ENCODE assay signal across 8 cellular contexts in genomic region chr18:63848159-63848558, GRCh38. TPM values are rescaled to one million over a fixed set of nuclear protein-coding genes. Genes with fewer than 3 reads are reported as not detected.
DNase-seq lines count a peak whose midpoint lies in the region; ATAC-seq, FAIRE-seq and TF ChIP-seq lines count a peak whose summit lies in the region.

No MANE protein-coding gene starts in this region.

- H3K23ac ChIP-seq in H1 (ENCODE audit: insufficient read length), result no peak overlapping the region

- peak; percentile 75 to 79 for TF ChIP-seq RAD21 in H1 (IDR thresholded peaks at IDR 0.05 in 1 of 2, conservative IDR thresholded peaks at IDR 0.05 in 1 of 2; ENCODE audit: low read depth in 2 of 2, low read length in 2 of 2)

- no TSS peak for BruUV-seq in A673 (replicated peaks; lab: Mats Ljungman, UMichigan)

- H3K23me2 ChIP-seq in H1 (ENCODE audit: low read depth, low read length), result no peaks in the 10 kb centered on the region

- H3K79me1 ChIP-seq in H1 (ENCODE audit: low read depth, low read length), result no peaks in the 10 kb centered on the region

- no peak overlapping the region for H4K8ac ChIP-seq in H1 (ENCODE audit: extremely low read depth, insufficient read depth, low read length)

- no peaks in the 10 kb centered on the region for H3K4me1 Mint-ChIP-seq in neural progenitor cell

- H3K27me3 Mint-ChIP-seq in neural progenitor cell (ENCODE audit: insufficient read depth, low read depth), result no peaks in the 10 kb centered on the region

- H3K4me3 Mint-ChIP-seq in neural progenitor cell, result no peak overlapping the region

- no peaks in the 10 kb centered on the region for H4K20me1 ChIP-seq in H1 (replicated peaks in 1 of 2; ENCODE audit: control insufficient read depth in 1 of 2, insufficient read depth in 2 of 2, low read length in 2 of 2)
- no peaks in the 10 kb centered on the region for H4K20me1 ChIP-seq in neural progenitor cell (ENCODE audit: low read depth)

- no peak overlapping the region for H3K56ac ChIP-seq in H1 (replicated peaks; ENCODE audit: insufficient read length, low read depth, low read length)

- no peak for TF ChIP-seq POLR2A in H1 (IDR thresholded peaks at IDR 0.05; ENCODE audit: control extremely low read depth in 1 of 2, low read depth in 2 of 2, low read length in 2 of 2)

- H3K9me3 Mint-ChIP-seq in neural progenitor cell, result no peaks in the 10 kb centered on the region

- CTCF ChIA-PET in A673 (lab: Charles Lee), result no interaction called here
- CTCF ChIA-PET in H1 (lab: Charles Lee; ENCODE audit: partially characterized antibody), result interaction anchor here (0.6 to 2.6 kb wide), 17 partner anchors 9 to 504 kb away, joined by 3 to 11 read pairs (median 5); no protein-coding TSS in a partner anchor

- FAIRE-seq in H1 (lab: Jason Lieb, UNC), result peak; percentile 58

- no peaks in the 10 kb centered on the region for H3K36me3 ChIP-seq in A673 (ENCODE audit: insufficient read depth, low read length, poor library complexity, severe bottlenecking)
- no peaks in the 10 kb centered on the region for H3K36me3 ChIP-seq in H1 (ENCODE audit: control insufficient read depth in 2 of 4, insufficient read depth in 4 of 4, low read length in 3 of 4)
- H3K36me3 ChIP-seq in neural progenitor cell, result no peaks in the 10 kb centered on the region

- DNase-seq in A673 (ENCODE audit: low spot score) (peak; percentile 88), NOMO-1 treated with DMSO at 0.1 percent for 48 hours (lab: John Stamatoyannopoulos, UW; ENCODE audit: unreplicated experiment) (peak; percentile 63), H1 (ENCODE audit: low read depth in 1 of 2, low spot score in 2 of 2) (no peak), neural progenitor cell (ENCODE audit: low spot score) (peak; percentile 66)

- no peak overlapping the region for H2AK5ac ChIP-seq in H1 (ENCODE audit: low read depth, low read length)

- peak overlapping the region; percentile 18 for H3K27ac ChIP-seq in A673 (ENCODE audit: low read depth, low read length, poor library complexity, severe bottlenecking)
- H3K27ac ChIP-seq in H1 (ENCODE audit: low read depth, low read length), result no peak overlapping the region
- H3K27ac ChIP-seq in neural progenitor cell, result no peak overlapping the region

- intact Hi-C loops in A673 (cut with micrococcal nuclease; ENCODE audit: unreplicated experiment), result loop anchor here (5.0 to 10.0 kb wide), 4 partner anchors 173 to 836 kb away; no protein-coding TSS in a partner anchor

- no peak overlapping the region for H3K27ac Mint-ChIP-seq in neural progenitor cell

- no peaks in the 10 kb centered on the region for H3K27me3 ChIP-seq in A673 (replicated peaks; ENCODE audit: insufficient read depth, low read depth, low read length, poor library complexity)
- no peaks in the 10 kb centered on the region for H3K27me3 ChIP-seq in H1 (replicated peaks in 1 of 4; ENCODE audit: control insufficient read depth in 3 of 4, extremely low read depth in 1 of 4, insufficient read depth in 3 of 4, low read length in 3 of 4)
- H3K27me3 ChIP-seq in neural progenitor cell, result no peaks in the 10 kb centered on the region

- H3K4me3 ChIP-seq in A673 (ENCODE audit: low read depth, low read length, poor library complexity, severe bottlenecking) (no peak overlapping the region), H1 (ENCODE audit: extremely low read depth in 1 of 4, insufficient read depth in 2 of 4, low read depth in 3 of 4, low read length in 4 of 4) (no peak overlapping the region), neural progenitor cell (no peak overlapping the region)

- no peaks in the 10 kb centered on the region for H3F3A ChIP-seq in neural progenitor cell (ENCODE audit: low read depth)

- TF ChIP-seq CTCF in A673 (conservative IDR thresholded peaks at IDR 0.05; ENCODE audit: low read depth, low read length) (peak; percentile 76), GM12874 (IDR thresholded peaks at IDR 0.05; ENCODE audit: insufficient read depth, low read depth, low read length) (peak; percentile 48), H1 (IDR thresholded peaks at IDR 0.05; ENCODE audit: control extremely low read depth in 1 of 3, insufficient read depth in 1 of 3, low read depth in 1 of 3, low read length in 3 of 3) (peak in 2 of 3 experiments; percentile 63 to 70; a peak in 3 of 4 replicates), neural progenitor cell (IDR thresholded peaks at IDR 0.05) (peak; percentile 74)

- H2AFZ ChIP-seq in H1 (ENCODE audit: low read length), result no peak overlapping the region
- H2AFZ ChIP-seq in neural progenitor cell (replicated peaks), result peak overlapping the region; percentile 23

- H3K4me1 ChIP-seq in A673 (ENCODE audit: insufficient read depth, low read length, poor library complexity, severe bottlenecking) (peaks cover 45% of the 10 kb centered on the region), H1 (replicated peaks in 1 of 4; ENCODE audit: control insufficient read depth in 3 of 4, insufficient read depth in 4 of 4, low read length in 3 of 4) (no peaks in the 10 kb centered on the region), neural progenitor cell (no peaks in the 10 kb centered on the region)

- H3K4ac ChIP-seq in H1 (replicated peaks; ENCODE audit: insufficient read length, low read depth, low read length), result no peak overlapping the region

- H4K91ac ChIP-seq in H1 (replicated peaks; ENCODE audit: insufficient read length, low read length), result no peak overlapping the region

- H3K14ac ChIP-seq in H1 (ENCODE audit: insufficient read length), result no peak overlapping the region

- H2BK20ac ChIP-seq in H1 (ENCODE audit: low read length), result no peak overlapping the region

- 56% methylated on average over 2 of the region's 2 CpGs; no CpG with 5 or more reads in 1 of the 2 experiments for WGBS in H1 (ENCODE audit: extremely low coverage in 1 of 2, insufficient coverage in 1 of 2, insufficient read length in 1 of 2, insufficient replicate concordance in 2 of 2, low coverage in 1 of 2, low lambda C conversion rate in 2 of 2, missing lambda C conversion rate in 1 of 2), 2 experiments

- no peak overlapping the region for H4K5ac ChIP-seq in H1 (ENCODE audit: insufficient read length, low read depth, low read length)

- no peak for TF ChIP-seq EP300 in H1 (IDR thresholded peaks at IDR 0.05; ENCODE audit: borderline replicate concordance in 1 of 2, low read depth in 2 of 2, low read length in 2 of 2)

- H3K36me3 Mint-ChIP-seq in neural progenitor cell, result no peaks in the 10 kb centered on the region

- H3K4me2 ChIP-seq in H1 (ENCODE audit: insufficient read depth in 1 of 2, low read depth in 2 of 2, low read length in 2 of 2), result no peak overlapping the region
- H3K4me2 ChIP-seq in neural progenitor cell, result no peak overlapping the region

- no peak overlapping the region for H3K18ac ChIP-seq in H1 (ENCODE audit: extremely low read depth, low read length)

- H2BK12ac ChIP-seq in H1 (ENCODE audit: low read depth, low read length), result no peak overlapping the region

- no peaks in the 10 kb centered on the region for H3K9me3 ChIP-seq in A673 (ENCODE audit: low read depth, low read length, poor library complexity, severe bottlenecking)
- no peaks in the 10 kb centered on the region for H3K9me3 ChIP-seq in H1 (ENCODE audit: insufficient read depth in 2 of 2, low read depth in 1 of 2, low read length in 1 of 2)
- no peaks in the 10 kb centered on the region for H3K9me3 ChIP-seq in neural progenitor cell (ENCODE audit: low read depth)

- POLR2A ChIA-PET in A673 (lab: Charles Lee; ENCODE audit: low non-redundant PET) (no interaction called here), H1 (lab: Charles Lee; ENCODE audit: partially characterized antibody) (no interaction called here)

- no peak overlapping the region for H2BK15ac ChIP-seq in H1 (ENCODE audit: low read length)

- ATAC-seq in HG03354 (IDR thresholded peaks at IDR 0.05; ENCODE audit: poor library complexity, severe bottlenecking, unreplicated experiment) (peak; percentile 54), HG03039 (IDR thresholded peaks at IDR 0.05; ENCODE audit: unreplicated experiment) (no peak), HG02623 (IDR thresholded peaks at IDR 0.05; ENCODE audit: unreplicated experiment) (no peak)

- no peak overlapping the region for H2BK5ac ChIP-seq in H1 (ENCODE audit: low read depth, low read length)

- H3K79me2 ChIP-seq in H1 (ENCODE audit: control insufficient read depth in 1 of 2, insufficient read depth in 2 of 2, low read length in 2 of 2), result no peaks in the 10 kb centered on the region
- H3K79me2 ChIP-seq in neural progenitor cell (ENCODE audit: low read depth), result no peaks in the 10 kb centered on the region

- no peak overlapping the region for H2BK120ac ChIP-seq in H1 (replicated peaks; ENCODE audit: low read depth, low read length)

- H3K9ac ChIP-seq in H1 (replicated peaks in 1 of 4; ENCODE audit: extremely low read depth in 1 of 4, low read depth in 3 of 4, low read length in 3 of 4) (no peak overlapping the region), neural progenitor cell (no peak overlapping the region)

TF ChIP-seq in H1, 55 proteins besides CTCF, POLR2A, EP300 and RAD21 (continues in another document):
- no peak for TF ChIP-seq SRF (IDR thresholded peaks at IDR 0.05; ENCODE audit: low read depth, low read length)

RNA-seq across cellular contexts. Expression of gene SERPINB2, which starts 39.3 kb away (rescaled TPM):
- total RNA-seq in A673 (2021), result 1.7 and 2.5 TPM in 2 replicates
- total RNA-seq in H1 (2021; fragmentation: NEBNext Ultra II Directional; extraction: Animal tissue kit (Norgen Biotek cat#: 25700)), result not detected in 2 replicates
- polyA plus RNA-seq in H1 (2011; rRNA removed), result not detected in 2 replicates
- not detected for polyA plus RNA-seq in H1 (2011; cell fraction: cytosol; rRNA removed)
- polyA plus RNA-seq in H1 (2011; cell fraction: nucleus; rRNA removed), result not detected
- polyA plus RNA-seq in H1 (2012, experiment 1 of 2), result not detected in 4 replicates
- polyA plus RNA-seq in H1 (2012, experiment 2 of 2), result not detected
- not detected for polyA plus RNA-seq in H1 (2013, experiment 1 of 2)
- polyA plus RNA-seq in H1 (2013, experiment 2 of 2), result not detected
- not detected in 2 replicates for polyA minus RNA-seq in H1 (2011; rRNA and poly(A)+ RNA removed)
- not detected for polyA minus RNA-seq in H1 (2011; cell fraction: cytosol; rRNA and poly(A)+ RNA removed)
- not detected for polyA minus RNA-seq in H1 (2011; cell fraction: nucleus; rRNA and poly(A)+ RNA removed)
- not detected in 2 replicates for total RNA-seq in neural progenitor cell (ENCODE audit: low replicate concordance)

RNA-seq across cellular contexts. Expression of gene SERPINB10, which starts 59.6 kb away (rescaled TPM):
- total RNA-seq in A673 (2021) (not detected in 2 replicates), neural progenitor cell (ENCODE audit: low replicate concordance) (not detected in 2 replicates)
- not detected in 2 replicates for total RNA-seq in H1 (2021; fragmentation: NEBNext Ultra II Directional; extraction: Animal tissue kit (Norgen Biotek cat#: 25700))
- polyA plus RNA-seq in H1 (2011; rRNA removed), result not detected in 2 replicates
- not detected for polyA plus RNA-seq in H1 (2011; cell fraction: cytosol; rRNA removed)
- polyA plus RNA-seq in H1 (2011; cell fraction: nucleus; rRNA removed), result not detected
- not detected in 4 replicates for polyA plus RNA-seq in H1 (2012, experiment 1 of 2)
- not detected for polyA plus RNA-seq in H1 (2012, experiment 2 of 2)
- polyA plus RNA-seq in H1 (2013, experiment 1 of 2), result 0.06 TPM
- not detected for polyA plus RNA-seq in H1 (2013, experiment 2 of 2)
- polyA minus RNA-seq in H1 (2011; rRNA and poly(A)+ RNA removed), result not detected in 2 replicates
- not detected for polyA minus RNA-seq in H1 (2011; cell fraction: cytosol; rRNA and poly(A)+ RNA removed)
- polyA minus RNA-seq in H1 (2011; cell fraction: nucleus; rRNA and poly(A)+ RNA removed), result not detected

Comparison
In these comparisons a context has a peak if more than half of its experiments do, and no peak if none do; other contexts are left out.
1. DNase-seq: peak in A673 (single experiment), NOMO-1 treated with DMSO at 0.1 percent for 48 hours (single experiment) and neural progenitor cell (single experiment); none in H1 (0 of 2).
2. Peak in every context shown above with its lines, with median percentiles within 50 percentile points of each other: CTCF ChIP-seq.